In the genomic region with DNA sequence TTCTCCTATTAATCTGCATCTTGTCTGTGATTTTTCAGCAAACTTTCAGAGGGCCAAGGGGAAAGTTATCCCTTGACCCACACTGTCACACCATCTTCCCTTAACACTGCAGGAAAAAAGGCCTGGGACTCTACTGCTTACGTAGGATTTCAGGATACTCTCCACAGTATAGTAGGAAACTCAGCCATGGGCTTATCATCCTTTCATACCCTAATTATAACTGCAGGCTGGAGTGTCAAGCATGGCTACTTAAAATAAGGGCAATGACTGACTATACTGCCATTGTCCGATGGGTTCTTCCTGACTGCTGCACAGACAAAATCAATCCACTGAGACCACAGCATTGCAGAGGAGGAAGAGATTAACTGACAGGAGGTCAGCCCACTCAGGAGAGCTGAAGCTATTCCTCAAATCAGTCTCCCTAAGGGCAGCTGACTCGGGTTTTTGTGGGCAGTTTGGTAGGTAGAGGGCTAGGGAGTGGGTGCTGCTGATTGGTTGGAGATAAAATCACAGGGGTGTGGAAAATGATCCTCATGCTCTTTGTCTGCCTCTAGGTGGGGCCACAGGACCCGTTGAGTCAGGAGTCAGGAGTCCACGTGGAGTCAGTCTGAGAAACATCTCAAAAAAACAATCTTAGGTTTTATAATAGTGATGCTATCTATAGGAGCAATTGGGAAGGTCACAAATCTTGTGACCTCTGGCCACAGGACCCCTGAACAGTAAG, we compare ENCODE assay signal across 17 cellular contexts.
DNase-seq lines count a peak whose midpoint lies in the region; ATAC-seq and TF ChIP-seq lines count a peak whose summit lies in the region.
"Had no signal": no experiment of that assay in that cellular context is flagged by ENCODE, and none has a peak within 500 bp of the region (broad histone marks: within the 10 kb centered on the region; RNA-seq: fewer than 3 reads in every experiment).

No MANE protein-coding gene starts in this region.

- no peaks in the 10 kb centered on the region; the same call in 1 of the 2 replicates for H3K9me3 ChIP-seq in DOHH2 (ENCODE audit: control insufficient read depth, insufficient read depth, low read length)
- H3K9me3 ChIP-seq: lower lobe of right lung, neutrophil had no signal

- no peak for ATAC-seq in GM18519 (IDR thresholded peaks at IDR 0.05; ENCODE audit: low FRiP score, unreplicated experiment)
- ATAC-seq: lower lobe of right lung had no signal

- H3K9me2 ChIP-seq in DOHH2 (replicated peaks; ENCODE audit: control insufficient read depth, low read length), result no peaks in the 10 kb centered on the region

- no peaks in the 10 kb centered on the region for H3K36me3 Mint-ChIP-seq in activated naive CD8-positive, alpha-beta T cell treated with anti-CD3 and anti-CD28 coated beads for 36 hours
- H3K36me3 Mint-ChIP-seq: CD8-positive, alpha-beta memory T cell had no signal

- no peaks in the 10 kb centered on the region for H3K36me3 ChIP-seq in DOHH2 (ENCODE audit: control insufficient read depth, low read length)
- H3K36me3 ChIP-seq: lower lobe of right lung, neutrophil had no signal

- H3F3A ChIP-seq in DOHH2 (ENCODE audit: control insufficient read depth, insufficient read depth), result no peaks in the 10 kb centered on the region

- no peak overlapping the region for H3K4me3 Mint-ChIP-seq in activated naive CD8-positive, alpha-beta T cell treated with anti-CD3 and anti-CD28 coated beads for 36 hours
- H3K4me3 Mint-ChIP-seq: CD8-positive, alpha-beta memory T cell had no signal

- H3K27ac Mint-ChIP-seq in activated naive CD8-positive, alpha-beta T cell treated with anti-CD3 and anti-CD28 coated beads for 36 hours, result no peak overlapping the region
- H3K27ac Mint-ChIP-seq: CD8-positive, alpha-beta memory T cell had no signal

- no peaks in the 10 kb centered on the region for H3K27me3 ChIP-seq in DOHH2 (ENCODE audit: control insufficient read depth, low read length)
- H3K27me3 ChIP-seq: neutrophil had no signal

- no peaks in the 10 kb centered on the region for H3K27me3 Mint-ChIP-seq in activated naive CD8-positive, alpha-beta T cell treated with anti-CD3 and anti-CD28 coated beads for 36 hours
- H3K27me3 Mint-ChIP-seq: CD8-positive, alpha-beta memory T cell had no signal

- DNase-seq in GM12864 (ENCODE audit: low read depth) (no peak), KBM-7 (peak; percentile 32), DMS153 (lab: John Stamatoyannopoulos, UW) (no peak), medulla oblongata (ENCODE audit: extremely low spot score) (no peak)
- peak; percentile 8 for DNase-seq in activated naive CD8-positive, alpha-beta T cell treated with anti-CD3 and anti-CD28 coated beads for 36 hours
- DNase-seq: activated CD4-positive, CD25-positive, alpha-beta regulatory T cell treated with anti-CD3 and anti-CD28 coated beads, Interleukin-2, amount 50 U/mL, for 72 hours; activated effector memory CD4-positive, alpha-beta T cell treated with anti-CD3 and anti-CD28 coated beads, Interleukin-2, amount 50 U/mL, for 16 hours; caudate nucleus; CD8-positive, alpha-beta memory T cell; lower lobe of right lung; NCI-H187 treated with DMSO at 0.1 percent for 48 hours; NCI-H748 treated with DMSO at 0.1 percent for 48 hours; stimulated activated CD4-positive, alpha-beta T cell treated with anti-CD3 and anti-CD28 coated beads, Interleukin-12 subunit alpha, Interleukin-12 subunit beta, amount 100 ng/mL, for 4 hours; trophoblast cell had no signal

- TF ChIP-seq CTCF in DOHH2 (IDR thresholded peaks at IDR 0.05; ENCODE audit: low read depth, low read length, poor library complexity, severe bottlenecking), result peak; percentile 11
- peak; percentile 9 for TF ChIP-seq CTCF in GM12864 (IDR thresholded peaks at IDR 0.05; ENCODE audit: low read depth, low read length, missing control alignments)

- H3K4me1 ChIP-seq in DOHH2 (ENCODE audit: control insufficient read depth, low read length), result no peaks in the 10 kb centered on the region
- H3K4me1 ChIP-seq: lower lobe of right lung had no signal

- H3K4me1 Mint-ChIP-seq in activated naive CD8-positive, alpha-beta T cell treated with anti-CD3 and anti-CD28 coated beads for 36 hours, result no peaks in the 10 kb centered on the region
- H3K4me1 Mint-ChIP-seq: CD8-positive, alpha-beta memory T cell had no signal

- no peak overlapping the region for H3K27ac ChIP-seq in DOHH2 (ENCODE audit: low read depth, low read length)
- H3K27ac ChIP-seq: lower lobe of right lung, neutrophil had no signal

- no peaks in the 10 kb centered on the region for H3K79me2 ChIP-seq in DOHH2 (ENCODE audit: control insufficient read depth, low read length)

- H4K20me1 ChIP-seq in DOHH2 (ENCODE audit: control insufficient read depth, insufficient read depth, low read depth, low read length), result no peaks in the 10 kb centered on the region

- H3K4me2 ChIP-seq in DOHH2 (ENCODE audit: low read length), result no peak overlapping the region

- no peaks in the 10 kb centered on the region for H3K9me3 Mint-ChIP-seq in activated naive CD8-positive, alpha-beta T cell treated with anti-CD3 and anti-CD28 coated beads for 36 hours

- in situ Hi-C loops in KBM-7 (cut with MboI; ENCODE audit: low pct_unique_long_range_greater_than_20kb, low sequenced_read_pairs), result no loop called here

- H3K4me3 ChIP-seq in DOHH2 (ENCODE audit: low read length) (no peak overlapping the region), GM12864 (ENCODE audit: low read depth, low read length) (no peak overlapping the region)
- H3K4me3 ChIP-seq: lower lobe of right lung had no signal

Comparison
In these comparisons a context has a peak if more than half of its experiments do, and no peak if none do; other contexts are left out.
1. DNase-seq: peak in KBM-7 (single experiment) and activated naive CD8-positive, alpha-beta T cell treated with anti-CD3 and anti-CD28 coated beads for 36 hours (single experiment); none in GM12864 (single experiment), DMS153 (single experiment) and medulla oblongata (single experiment).